Comparison of ENCODE assay signal across 22 cellular contexts in genomic region chr12:115438314-115438713, GRCh38.
DNase-seq lines count a peak whose midpoint lies in the region; ATAC-seq and TF ChIP-seq lines count a peak whose summit lies in the region.
"Had no signal": no experiment of that assay in that cellular context is flagged by ENCODE, and none has a peak within 500 bp of the region (broad histone marks: within the 10 kb centered on the region; RNA-seq: fewer than 3 reads in every experiment).

No MANE protein-coding gene starts in this region.

- WGBS in heart right ventricle, 2 donors, result 69 to 86% methylated on average over 4 of the region's 4 CpGs
- WGBS in right cardiac atrium, result 83% methylated on average over 4 of the region's 4 CpGs
- 53% methylated on average over 4 of the region's 4 CpGs for WGBS in esophagus muscularis mucosa

- CTCF ChIA-PET in HEK293 (lab: Yijun Ruan, JAX), result no interaction called here

- TF ChIP-seq POLR2A in esophagus muscularis mucosa (IDR thresholded peaks at IDR 0.05; ENCODE audit: low read depth), result no peak

- no peaks in the 10 kb centered on the region for H3K4me1 Mint-ChIP-seq in activated naive CD8-positive, alpha-beta T cell treated with anti-CD3 and anti-CD28 coated beads, Interleukin-2, amount 50 U/mL, for 24 hours
- H3K4me1 Mint-ChIP-seq: CD14-positive monocyte; CD8-positive, alpha-beta memory T cell had no signal

- TF ChIP-seq CTCF in heart right ventricle (IDR thresholded peaks at IDR 0.05) (no peak), HEK293 (tag by site-specific recombination; IDR thresholded peaks at IDR 0.05) (no peak), esophagus muscularis mucosa (IDR thresholded peaks at IDR 0.05) (no peak)

- H3K27me3 ChIP-seq in heart right ventricle, result no peaks in the 10 kb centered on the region
- H3K27me3 ChIP-seq in right cardiac atrium (ENCODE audit: control insufficient read depth, insufficient read depth), result no peaks in the 10 kb centered on the region
- no peaks in the 10 kb centered on the region for H3K27me3 ChIP-seq in esophagus muscularis mucosa
- H3K27me3 ChIP-seq: BE2C; BLaER1 treated with 17β-estradiol and CSF1 and Interleukin-3, amounts not matched to agents 10 nM and 100 nM had no signal

- intact Hi-C loops in heart right ventricle (cut with DNase I) (loop anchor here in 2 of 10 donors (5.0 kb wide), 2 partner anchors 69 to 184 kb away; no protein-coding TSS in a partner anchor), right cardiac atrium (cut with DNase I) (loop anchor here in 1 of 4 donors (10.0 kb wide), 1 partner anchor 186 kb away; no protein-coding TSS in a partner anchor), esophagus muscularis mucosa (cut with DNase I) (no loop called here)

- H3K4me3 ChIP-seq in heart right ventricle, result no peak overlapping the region
- H3K4me3 ChIP-seq in right cardiac atrium (ENCODE audit: low read length), result no peak overlapping the region
- H3K4me3 ChIP-seq in HEK293 (ENCODE audit: low read depth, low read length), result no peak overlapping the region
- H3K4me3 ChIP-seq in esophagus muscularis mucosa, result no peak overlapping the region
- H3K4me3 ChIP-seq: A549; BLaER1 treated with 17β-estradiol and CSF1 and Interleukin-3, amounts not matched to agents 10 nM and 100 nM had no signal

- no peak for ATAC-seq in heart right ventricle
- ATAC-seq in right cardiac atrium, result no peak
- no peak for ATAC-seq in activated naive CD8-positive, alpha-beta T cell treated with anti-CD3 and anti-CD28 coated beads, Interleukin-2, amount 50 U/mL, for 24 hours
- no peak for ATAC-seq in stimulated activated naive CD8-positive, alpha-beta T cell treated with anti-CD3 and anti-CD28 coated beads, Interleukin-15, Interleukin-2, amounts not matched to agents 100 U/mL and 50 U/mL, for 24 hours
- ATAC-seq: A549 had no signal

- no peaks in the 10 kb centered on the region for H3K36me3 Mint-ChIP-seq in activated naive CD8-positive, alpha-beta T cell treated with anti-CD3 and anti-CD28 coated beads, Interleukin-2, amount 50 U/mL, for 24 hours (ENCODE audit: low read depth)
- H3K36me3 Mint-ChIP-seq: CD14-positive monocyte; CD8-positive, alpha-beta memory T cell had no signal

- H3K9me3 Mint-ChIP-seq in activated naive CD8-positive, alpha-beta T cell treated with anti-CD3 and anti-CD28 coated beads, Interleukin-2, amount 50 U/mL, for 24 hours, result peaks cover 11% of the 10 kb centered on the region

- no peaks in the 10 kb centered on the region for H3K9me3 ChIP-seq in heart right ventricle
- no peaks in the 10 kb centered on the region for H3K9me3 ChIP-seq in right cardiac atrium (ENCODE audit: control insufficient read depth, low read length)
- H3K9me3 ChIP-seq in HEK293 (ENCODE audit: control insufficient read depth, insufficient read depth, low read depth, low read length), result no peaks in the 10 kb centered on the region
- H3K9me3 ChIP-seq in esophagus muscularis mucosa, result no peaks in the 10 kb centered on the region
- H3K9me3 ChIP-seq: A549; BLaER1 treated with 17β-estradiol and CSF1 and Interleukin-3, amounts not matched to agents 10 nM and 100 nM had no signal

- peak overlapping the region in 7 of 10 donors; percentile 15 to 80 (median 52) for H3K27ac ChIP-seq in heart right ventricle
- H3K27ac ChIP-seq in right cardiac atrium (ENCODE audit: low read length), result no peak overlapping the region
- H3K27ac ChIP-seq in HEK293 (ENCODE audit: extremely low read depth, low read depth, low read length), result no peak overlapping the region
- no peak overlapping the region for H3K27ac ChIP-seq in esophagus muscularis mucosa (replicated peaks in 1 of 4)
- H3K27ac ChIP-seq: A549; BLaER1 treated with 17β-estradiol and CSF1 and Interleukin-3, amounts not matched to agents 10 nM and 100 nM had no signal

- no peak for TF ChIP-seq EP300 in esophagus muscularis mucosa (IDR thresholded peaks at IDR 0.05)

- no peak for DNase-seq in heart right ventricle
- no peak for DNase-seq in right cardiac atrium
- DNase-seq in esophagus muscularis mucosa (ENCODE audit: extremely low spot score), result peak; percentile 74
- DNase-seq in activated naive CD8-positive, alpha-beta T cell treated with anti-CD3 and anti-CD28 coated beads, Interleukin-2, amount 50 U/mL, for 24 hours, result no peak
- no peak for DNase-seq in stimulated activated naive CD8-positive, alpha-beta T cell treated with anti-CD3 and anti-CD28 coated beads, Interleukin-15, Interleukin-2, amounts not matched to agents 100 U/mL and 50 U/mL, for 24 hours
- DNase-seq: 8988T; ACHN; AML-193; BE2C; CD4-positive, alpha-beta T cell; CD8-positive, alpha-beta memory T cell; DMS 273 treated with DMSO at 0.1 percent for 48 hours; DMS79; EL; GDM1; GOT3; H7; HCEC 1CT had no signal

- H3K27me3 Mint-ChIP-seq in activated naive CD8-positive, alpha-beta T cell treated with anti-CD3 and anti-CD28 coated beads, Interleukin-2, amount 50 U/mL, for 24 hours, result no peaks in the 10 kb centered on the region
- H3K27me3 Mint-ChIP-seq: CD4-positive, alpha-beta T cell; CD8-positive, alpha-beta memory T cell had no signal

- H3K36me3 ChIP-seq in heart right ventricle (no peaks in the 10 kb centered on the region), HEK293 (ENCODE audit: control insufficient read depth in 2 of 2, insufficient read depth in 1 of 2, low read length in 2 of 2) (no peaks in the 10 kb centered on the region), esophagus muscularis mucosa (no peaks in the 10 kb centered on the region)
- H3K36me3 ChIP-seq: BE2C; BLaER1 treated with 17β-estradiol and CSF1 and Interleukin-3, amounts not matched to agents 10 nM and 100 nM had no signal

- no peak overlapping the region for H3K27ac Mint-ChIP-seq in activated naive CD8-positive, alpha-beta T cell treated with anti-CD3 and anti-CD28 coated beads, Interleukin-2, amount 50 U/mL, for 24 hours
- H3K27ac Mint-ChIP-seq: CD4-positive, alpha-beta T cell; CD8-positive, alpha-beta memory T cell had no signal

- H3K4me1 ChIP-seq in heart right ventricle (peaks cover 0 to 47% (median 8%) of the 10 kb centered on the region in 9 donors), right cardiac atrium (ENCODE audit: control insufficient read depth, insufficient read depth, low read length) (peaks cover 3% of the 10 kb centered on the region), HEK293 (ENCODE audit: control insufficient read depth, insufficient read depth, low read length) (no peaks in the 10 kb centered on the region), esophagus muscularis mucosa (peaks cover 0 to 10% (median 0%) of the 10 kb centered on the region in 4 donors)

- no peak overlapping the region for H3K4me3 Mint-ChIP-seq in activated naive CD8-positive, alpha-beta T cell treated with anti-CD3 and anti-CD28 coated beads, Interleukin-2, amount 50 U/mL, for 24 hours
- H3K4me3 Mint-ChIP-seq: CD14-positive monocyte; CD4-positive, alpha-beta T cell; CD8-positive, alpha-beta memory T cell had no signal

- POLR2A ChIA-PET in HEK293 (lab: Yijun Ruan, JAX), result no interaction called here

TF ChIP-seq in HEK293, 187 proteins besides CTCF, POLR2A, EP300 and RAD21:
- TF ChIP-seq ZNF658 (tag by site-specific recombination; IDR thresholded peaks at IDR 0.05), result no peak
- TF ChIP-seq ZBTB10 (tag by site-specific recombination; IDR thresholded peaks at IDR 0.05), result no peak
- TF ChIP-seq ZNF623 (tag by site-specific recombination; IDR thresholded peaks at IDR 0.05), result peak; percentile 77
- no peak for TF ChIP-seq ZBTB48 (tag by site-specific recombination; IDR thresholded peaks at IDR 0.05)
- TF ChIP-seq ZSCAN4 (tag by site-specific recombination; IDR thresholded peaks at IDR 0.05), result peak; percentile 72
- no peak for TF ChIP-seq ZNF473 (tag by site-specific recombination; IDR thresholded peaks at IDR 0.05)
- TF ChIP-seq ZFHX2 (tag by site-specific recombination; conservative IDR thresholded peaks at IDR 0.05), result no peak

Comparison
In these comparisons a context has a peak if more than half of its experiments do, and no peak if none do; other contexts are left out.
1. H3K27ac ChIP-seq: peak in heart right ventricle (7 of 10); none in right cardiac atrium (single experiment), HEK293 (single experiment) and esophagus muscularis mucosa (0 of 4).